In the genomic region with DNA sequence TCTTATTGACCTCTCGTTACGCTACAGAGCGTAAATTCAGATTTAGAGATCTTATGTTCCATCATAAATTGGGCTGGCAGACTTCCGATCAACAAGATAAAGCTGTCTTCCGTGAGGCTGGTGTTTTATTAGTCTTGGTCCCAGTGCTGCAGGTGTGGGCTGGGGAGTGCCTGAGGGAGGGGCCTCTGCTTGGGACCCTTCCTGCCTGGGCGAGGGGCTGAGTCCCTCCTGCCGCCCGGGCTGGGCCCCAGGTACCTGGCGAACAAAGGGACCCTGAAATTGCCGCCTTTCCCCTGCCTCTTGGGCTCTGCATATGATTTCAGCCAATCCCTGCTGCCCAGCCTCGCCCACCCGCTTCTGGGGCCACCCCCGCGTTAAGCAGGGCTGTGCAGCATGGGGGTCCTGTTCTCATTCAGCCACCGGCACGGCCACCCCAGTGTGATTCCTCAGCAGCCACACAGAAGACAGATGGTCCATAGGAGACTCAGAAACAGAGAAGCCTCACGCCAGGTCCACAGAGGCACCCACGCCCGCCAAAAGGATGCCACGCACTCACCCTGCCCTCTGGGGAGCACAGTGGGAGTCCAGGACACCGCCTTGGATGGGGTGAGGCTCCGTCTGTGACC, we compare ENCODE assay signal across 2 cellular contexts.
A peak's percentile ranks its signal among the peaks of the same experiment; 100 is the strongest.
TF ChIP-seq lines count a peak whose summit lies in the region.

No MANE protein-coding gene starts in this region.

TF ChIP-seq in SK-N-SH, 30 proteins besides CTCF, POLR2A, EP300 and RAD21:
- TF ChIP-seq, protein P1, sequence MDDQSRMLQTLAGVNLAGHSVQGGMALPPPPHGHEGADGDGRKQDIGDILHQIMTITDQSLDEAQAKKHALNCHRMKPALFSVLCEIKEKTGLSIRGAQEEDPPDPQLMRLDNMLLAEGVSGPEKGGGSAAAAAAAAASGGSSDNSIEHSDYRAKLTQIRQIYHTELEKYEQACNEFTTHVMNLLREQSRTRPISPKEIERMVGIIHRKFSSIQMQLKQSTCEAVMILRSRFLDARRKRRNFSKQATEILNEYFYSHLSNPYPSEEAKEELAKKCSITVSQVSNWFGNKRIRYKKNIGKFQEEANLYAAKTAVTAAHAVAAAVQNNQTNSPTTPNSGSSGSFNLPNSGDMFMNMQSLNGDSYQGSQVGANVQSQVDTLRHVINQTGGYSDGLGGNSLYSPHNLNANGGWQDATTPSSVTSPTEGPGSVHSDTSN (IDR thresholded peaks at IDR 0.05), result no peak
- TF ChIP-seq CHD2 (IDR thresholded peaks at IDR 0.05; ENCODE audit: low read length, partially characterized antibody), result no peak
- peak; percentile 89 for TF ChIP-seq GATA2 (CRISPR knock-in tag; IDR thresholded peaks at IDR 0.05)
- TF ChIP-seq, protein P2, sequence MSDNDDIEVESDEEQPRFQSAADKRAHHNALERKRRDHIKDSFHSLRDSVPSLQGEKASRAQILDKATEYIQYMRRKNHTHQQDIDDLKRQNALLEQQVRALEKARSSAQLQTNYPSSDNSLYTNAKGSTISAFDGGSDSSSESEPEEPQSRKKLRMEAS (IDR thresholded peaks at IDR 0.05; ENCODE audit: low read depth), result no peak
- no peak for TF ChIP-seq MEF2A (IDR thresholded peaks at IDR 0.05; ENCODE audit: borderline replicate concordance, low read depth)
- TF ChIP-seq, protein P3, sequence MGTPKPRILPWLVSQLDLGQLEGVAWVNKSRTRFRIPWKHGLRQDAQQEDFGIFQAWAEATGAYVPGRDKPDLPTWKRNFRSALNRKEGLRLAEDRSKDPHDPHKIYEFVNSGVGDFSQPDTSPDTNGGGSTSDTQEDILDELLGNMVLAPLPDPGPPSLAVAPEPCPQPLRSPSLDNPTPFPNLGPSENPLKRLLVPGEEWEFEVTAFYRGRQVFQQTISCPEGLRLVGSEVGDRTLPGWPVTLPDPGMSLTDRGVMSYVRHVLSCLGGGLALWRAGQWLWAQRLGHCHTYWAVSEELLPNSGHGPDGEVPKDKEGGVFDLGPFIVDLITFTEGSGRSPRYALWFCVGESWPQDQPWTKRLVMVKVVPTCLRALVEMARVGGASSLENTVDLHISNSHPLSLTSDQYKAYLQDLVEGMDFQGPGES (IDR thresholded peaks at IDR 0.05; ENCODE audit: low read depth, low read length), result no peak
- no peak for TF ChIP-seq SMC3 (IDR thresholded peaks at IDR 0.05; ENCODE audit: low read depth, low read length)
- TF ChIP-seq RCOR1 (IDR thresholded peaks at IDR 0.05; ENCODE audit: low read length), result peak; percentile 61; the same call in 1 of the 2 replicates
- TF ChIP-seq FOXJ3 (CRISPR knock-in tag; IDR thresholded peaks at IDR 0.05), result no peak

TF ChIP-seq in SK-N-SH treated with all-trans-retinoic acid at 6 μM for 48 hours, 23 proteins besides CTCF, POLR2A, EP300 and RAD21:
- TF ChIP-seq TCF4 (CRISPR knock-in tag; IDR thresholded peaks at IDR 0.05; ENCODE audit: borderline replicate concordance), result no peak
- no peak for TF ChIP-seq OSR1 (CRISPR knock-in tag; IDR thresholded peaks at IDR 0.05)
- no peak for TF ChIP-seq SNAI2 (CRISPR knock-in tag; IDR thresholded peaks at IDR 0.05)
- TF ChIP-seq ZC3H10 (CRISPR knock-in tag; IDR thresholded peaks at IDR 0.05), result no peak
- TF ChIP-seq, protein P4, sequence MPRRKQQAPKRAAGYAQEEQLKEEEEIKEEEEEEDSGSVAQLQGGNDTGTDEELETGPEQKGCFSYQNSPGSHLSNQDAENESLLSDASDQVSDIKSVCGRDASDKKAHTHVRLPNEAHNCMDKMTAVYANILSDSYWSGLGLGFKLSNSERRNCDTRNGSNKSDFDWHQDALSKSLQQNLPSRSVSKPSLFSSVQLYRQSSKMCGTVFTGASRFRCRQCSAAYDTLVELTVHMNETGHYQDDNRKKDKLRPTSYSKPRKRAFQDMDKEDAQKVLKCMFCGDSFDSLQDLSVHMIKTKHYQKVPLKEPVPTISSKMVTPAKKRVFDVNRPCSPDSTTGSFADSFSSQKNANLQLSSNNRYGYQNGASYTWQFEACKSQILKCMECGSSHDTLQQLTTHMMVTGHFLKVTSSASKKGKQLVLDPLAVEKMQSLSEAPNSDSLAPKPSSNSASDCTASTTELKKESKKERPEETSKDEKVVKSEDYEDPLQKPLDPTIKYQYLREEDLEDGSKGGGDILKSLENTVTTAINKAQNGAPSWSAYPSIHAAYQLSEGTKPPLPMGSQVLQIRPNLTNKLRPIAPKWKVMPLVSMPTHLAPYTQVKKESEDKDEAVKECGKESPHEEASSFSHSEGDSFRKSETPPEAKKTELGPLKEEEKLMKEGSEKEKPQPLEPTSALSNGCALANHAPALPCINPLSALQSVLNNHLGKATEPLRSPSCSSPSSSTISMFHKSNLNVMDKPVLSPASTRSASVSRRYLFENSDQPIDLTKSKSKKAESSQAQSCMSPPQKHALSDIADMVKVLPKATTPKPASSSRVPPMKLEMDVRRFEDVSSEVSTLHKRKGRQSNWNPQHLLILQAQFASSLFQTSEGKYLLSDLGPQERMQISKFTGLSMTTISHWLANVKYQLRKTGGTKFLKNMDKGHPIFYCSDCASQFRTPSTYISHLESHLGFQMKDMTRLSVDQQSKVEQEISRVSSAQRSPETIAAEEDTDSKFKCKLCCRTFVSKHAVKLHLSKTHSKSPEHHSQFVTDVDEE (CRISPR knock-in tag; IDR thresholded peaks at IDR 0.05), result no peak
- TF ChIP-seq, protein P5, sequence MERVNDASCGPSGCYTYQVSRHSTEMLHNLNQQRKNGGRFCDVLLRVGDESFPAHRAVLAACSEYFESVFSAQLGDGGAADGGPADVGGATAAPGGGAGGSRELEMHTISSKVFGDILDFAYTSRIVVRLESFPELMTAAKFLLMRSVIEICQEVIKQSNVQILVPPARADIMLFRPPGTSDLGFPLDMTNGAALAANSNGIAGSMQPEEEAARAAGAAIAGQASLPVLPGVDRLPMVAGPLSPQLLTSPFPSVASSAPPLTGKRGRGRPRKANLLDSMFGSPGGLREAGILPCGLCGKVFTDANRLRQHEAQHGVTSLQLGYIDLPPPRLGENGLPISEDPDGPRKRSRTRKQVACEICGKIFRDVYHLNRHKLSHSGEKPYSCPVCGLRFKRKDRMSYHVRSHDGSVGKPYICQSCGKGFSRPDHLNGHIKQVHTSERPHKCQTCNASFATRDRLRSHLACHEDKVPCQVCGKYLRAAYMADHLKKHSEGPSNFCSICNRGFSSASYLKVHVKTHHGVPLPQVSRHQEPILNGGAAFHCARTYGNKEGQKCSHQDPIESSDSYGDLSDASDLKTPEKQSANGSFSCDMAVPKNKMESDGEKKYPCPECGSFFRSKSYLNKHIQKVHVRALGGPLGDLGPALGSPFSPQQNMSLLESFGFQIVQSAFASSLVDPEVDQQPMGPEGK (CRISPR knock-in tag; IDR thresholded peaks at IDR 0.05; ENCODE audit: borderline replicate concordance), result no peak
- TF ChIP-seq ZNF70 (CRISPR knock-in tag; IDR thresholded peaks at IDR 0.05), result no peak
- TF ChIP-seq GLIS3 (CRISPR knock-in tag; IDR thresholded peaks at IDR 0.05), result no peak
